ENCODE assay signal across 21 cellular contexts in the genomic region with DNA sequence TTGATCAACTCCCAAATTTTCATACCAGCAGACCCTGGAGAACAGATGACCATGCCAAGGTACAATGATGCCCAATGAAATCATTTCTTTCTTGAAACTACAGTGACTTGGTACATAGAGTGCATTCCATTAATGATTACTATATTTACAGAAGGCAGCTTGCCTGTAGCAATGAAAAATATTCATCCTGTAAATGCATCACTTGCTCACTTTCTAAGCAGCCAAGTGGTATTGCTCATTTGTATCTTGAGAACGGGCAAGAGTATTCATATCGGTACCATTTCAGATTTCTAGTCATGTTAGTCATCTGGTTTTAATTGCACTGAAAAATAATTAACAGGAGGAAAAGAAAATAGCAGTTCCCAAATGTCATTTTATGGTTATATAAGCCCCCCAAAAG.
"Had no signal": no experiment of that assay in that cellular context is flagged by ENCODE, and none has a peak within 500 bp of the region (broad histone marks: within the 10 kb centered on the region; RNA-seq: fewer than 3 reads in every experiment).

No MANE protein-coding gene starts in this region.

- DNase-seq: activated CD4-positive, alpha-beta memory T cell treated with anti-CD3 and anti-CD28 coated beads, Interleukin-2, amount 10 ng/mL, durations not matched to agents 7 days and 5 days; activated CD4-positive, alpha-beta T cell treated with anti-CD3 and anti-CD28 coated beads, Interleukin-2, amount 10 ng/mL, durations not matched to agents 24 days and 14 days; activated CD8-positive, alpha-beta memory T cell treated with anti-CD3 and anti-CD28 coated beads, Interleukin-2, amount 10 ng/mL, durations not matched to agents 7 days and 5 days; activated effector memory CD4-positive, alpha-beta T cell treated with anti-CD3 and anti-CD28 coated beads, Interleukin-2, amount 50 U/mL, for 16 hours; activated naive CD4-positive, alpha-beta T cell treated with anti-CD3 and anti-CD28 coated beads, Interleukin-2, amount 10 ng/mL, durations not matched to agents 7 days and 5 days; activated T-cell treated with anti-CD3 and anti-CD28 coated beads for 4 hours; effector CD4-positive, alpha-beta T cell; glutamatergic neuron; ovary; spleen; stimulated activated CD4-positive, alpha-beta T cell treated with anti-CD3 and anti-CD28 coated beads, Interleukin-4, amount 100 ng/mL, for 1 hour; stimulated activated naive CD4-positive, alpha-beta T cell treated with Interleukin-2 at 50 U/mL for 16 hours; upper lobe of left lung had no signal

- H3K27me3 ChIP-seq: hepatocyte, neutrophil, ovary, right atrium auricular region, spleen, upper lobe of left lung had no signal

- H3K4me3 ChIP-seq: hepatocyte, ovary, prostate gland, right atrium auricular region, spleen, upper lobe of left lung had no signal

- H3K79me2 ChIP-seq: hepatocyte had no signal

- H3K36me3 ChIP-seq: ovary had no signal

- ATAC-seq: activated CD4-positive, CD25-positive, alpha-beta regulatory T cell treated with anti-CD3 and anti-CD28 coated beads, Interleukin-2, amount 50 U/mL, for 24 hours; activated CD8-positive, alpha-beta memory T cell treated with anti-CD3 and anti-CD28 coated beads, Interleukin-2, amount 10 ng/mL, durations not matched to agents 7 days and 5 days had no signal

- H3K27ac Mint-ChIP-seq: activated CD4-positive, alpha-beta memory T cell treated with anti-CD3 and anti-CD28 coated beads, Interleukin-2, amount 10 ng/mL, durations not matched to agents 7 days and 5 days; activated CD4-positive, alpha-beta T cell treated with anti-CD3 and anti-CD28 coated beads, Interleukin-2, amount 10 ng/mL, durations not matched to agents 24 days and 14 days; activated CD8-positive, alpha-beta memory T cell treated with anti-CD3 and anti-CD28 coated beads, Interleukin-2, amount 10 ng/mL, durations not matched to agents 7 days and 5 days; activated naive CD4-positive, alpha-beta T cell treated with anti-CD3 and anti-CD28 coated beads, Interleukin-2, amount 10 ng/mL, durations not matched to agents 7 days and 5 days; nephron had no signal

- FAIRE-seq: endometrium, frontal cortex had no signal

- H3K9me3 ChIP-seq: neutrophil, ovary, prostate gland, right atrium auricular region, spleen, upper lobe of left lung had no signal

- H3K4me1 ChIP-seq: prostate gland, right atrium auricular region had no signal

- H3K27ac ChIP-seq: hepatocyte, neutrophil, ovary, prostate gland, right atrium auricular region, spleen, upper lobe of left lung had no signal

- H3K9me3 Mint-ChIP-seq: activated CD4-positive, alpha-beta memory T cell treated with anti-CD3 and anti-CD28 coated beads, Interleukin-2, amount 10 ng/mL, durations not matched to agents 7 days and 5 days; activated CD4-positive, alpha-beta T cell treated with anti-CD3 and anti-CD28 coated beads, Interleukin-2, amount 10 ng/mL, durations not matched to agents 24 days and 14 days; activated naive CD4-positive, alpha-beta T cell treated with anti-CD3 and anti-CD28 coated beads, Interleukin-2, amount 10 ng/mL, durations not matched to agents 7 days and 5 days; nephron had no signal

- H3K4me3 Mint-ChIP-seq: activated CD4-positive, alpha-beta memory T cell treated with anti-CD3 and anti-CD28 coated beads, Interleukin-2, amount 10 ng/mL, durations not matched to agents 7 days and 5 days; activated CD4-positive, alpha-beta T cell treated with anti-CD3 and anti-CD28 coated beads, Interleukin-2, amount 10 ng/mL, durations not matched to agents 24 days and 14 days; activated CD8-positive, alpha-beta memory T cell treated with anti-CD3 and anti-CD28 coated beads, Interleukin-2, amount 10 ng/mL, durations not matched to agents 7 days and 5 days; activated naive CD4-positive, alpha-beta T cell treated with anti-CD3 and anti-CD28 coated beads, Interleukin-2, amount 10 ng/mL, durations not matched to agents 7 days and 5 days; nephron had no signal

- H3K4me2 ChIP-seq: hepatocyte had no signal
